ENCODE assay signal across 21 cellular contexts in genomic region chr6:43447604-43448003, GRCh38. TPM values are rescaled to one million over a fixed set of nuclear protein-coding genes. Genes with fewer than 3 reads are reported as not detected.
DNase-seq lines count a peak whose midpoint lies in the region; ATAC-seq, FAIRE-seq and TF ChIP-seq lines count a peak whose summit lies in the region.
"Had no signal": no experiment of that assay in that cellular context is flagged by ENCODE, and none has a peak within 500 bp of the region (broad histone marks: within the 10 kb centered on the region; RNA-seq: fewer than 3 reads in every experiment).

No MANE protein-coding gene starts in this region.

- no peaks in the 10 kb centered on the region for H3K9me3 Mint-ChIP-seq in activated T-helper 17 cell treated with anti-CD3 and anti-CD28 coated beads, Interleukin-2, amount 50 U/mL, for 72 hours
- H3K9me3 Mint-ChIP-seq in neural progenitor cell = no peaks in the 10 kb centered on the region
- H3K9me3 Mint-ChIP-seq: CD4-positive, alpha-beta T cell; GM23338; IgD-negative memory B cell had no signal

- H3F3A ChIP-seq in neural progenitor cell (ENCODE audit: low read depth) = no peaks in the 10 kb centered on the region

- intact Hi-C loops in HepG2 (cut with micrococcal nuclease; ENCODE audit: unreplicated experiment) (no loop called here), right lobe of liver (cut with DNase I) (no loop called here), Right ventricle myocardium superior (cut with DNase I) (no loop called here), kidney (cut with DNase I) (no loop called here)

- TF ChIP-seq RAD21 in HepG2 (CRISPR knock-in tag; IDR thresholded peaks at IDR 0.05) = no peak

- H3K27ac Mint-ChIP-seq in activated T-helper 17 cell treated with anti-CD3 and anti-CD28 coated beads, Interleukin-2, amount 50 U/mL, for 72 hours = peak overlapping the region; percentile 70
- no peak overlapping the region for H3K27ac Mint-ChIP-seq in neural progenitor cell
- H3K27ac Mint-ChIP-seq: GM23338 had no signal

- H3K4me1 ChIP-seq in HepG2 (ENCODE audit: insufficient read depth, low read length) (no peaks in the 10 kb centered on the region), right lobe of liver (no peaks in the 10 kb centered on the region), HEK293 (ENCODE audit: control insufficient read depth, insufficient read depth, low read length) (no peaks in the 10 kb centered on the region), neural progenitor cell (no peaks in the 10 kb centered on the region), kidney (ENCODE audit: control insufficient read depth in 1 of 2, insufficient read depth in 1 of 2, low read depth in 1 of 2, low read length in 2 of 2) (no peaks in the 10 kb centered on the region)
- H3K4me1 ChIP-seq: BE2C, Caco-2 had no signal

- H4K20me1 ChIP-seq in HepG2 (ENCODE audit: insufficient read depth, low read length) = no peaks in the 10 kb centered on the region
- no peaks in the 10 kb centered on the region for H4K20me1 ChIP-seq in neural progenitor cell (ENCODE audit: low read depth)

- H3K4me2 ChIP-seq in HepG2 (ENCODE audit: low read depth, low read length) (no peak overlapping the region), neural progenitor cell (no peak overlapping the region)
- H3K4me2 ChIP-seq: GM23338 had no signal

- TF ChIP-seq EP300 in HepG2 (IDR thresholded peaks at IDR 0.05; ENCODE audit: low read depth in 2 of 2, low read length in 2 of 2) (no peak), HepG2 (CRISPR knock-in tag; IDR thresholded peaks at IDR 0.05; ENCODE audit: borderline replicate concordance) (no peak)

- DNase-seq in HepG2 (ENCODE audit: low spot score) = no peak
- DNase-seq in right lobe of liver = no peak
- DNase-seq in neural progenitor cell (ENCODE audit: low spot score) = no peak
- DNase-seq in Right ventricle myocardium superior = no peak
- no peak for DNase-seq in kidney
- DNase-seq: ACHN; BE2C; C1 segment of cervical spinal cord; Caco-2; CD4-positive, alpha-beta T cell had no signal

- no peak for FAIRE-seq in HepG2 (lab: Jason Lieb, UNC)
- no peak for FAIRE-seq in kidney (lab: Jason Lieb, UNC)
- FAIRE-seq: A204.1, D721Med, G401.6, GM12891, H54 had no signal

- ATAC-seq in HepG2 (no peak), right lobe of liver (no peak), Right ventricle myocardium superior (ENCODE audit: poor library complexity) (no peak), GM18858 (IDR thresholded peaks at IDR 0.05; ENCODE audit: unreplicated experiment) (no peak)
- ATAC-seq in activated T-helper 17 cell treated with anti-CD3 and anti-CD28 coated beads, Interleukin-2, amount 50 U/mL, for 72 hours (replicated peaks) = no peak
- ATAC-seq: GM23338, HCT116 had no signal

- 99% methylated on average over 16 of the region's 16 CpGs for WGBS in HepG2 (ENCODE audit: low lambda C conversion rate)
- WGBS in right lobe of liver (ENCODE audit: insufficient coverage, low coverage, low lambda C conversion rate, missing lambda C conversion rate) = 97% methylated on average over 8 of the region's 16 CpGs

- H3K27ac ChIP-seq in HepG2 (ENCODE audit: extremely low read length, insufficient read depth, low read length) (no peak overlapping the region), right lobe of liver (no peak overlapping the region), HEK293 (ENCODE audit: extremely low read depth, low read depth, low read length) (no peak overlapping the region), neural progenitor cell (no peak overlapping the region), kidney (ENCODE audit: low read depth in 2 of 2, low read length in 2 of 2) (no peak overlapping the region)

- H3K4me3 Mint-ChIP-seq in activated T-helper 17 cell treated with anti-CD3 and anti-CD28 coated beads, Interleukin-2, amount 50 U/mL, for 72 hours = no peak overlapping the region
- H3K4me3 Mint-ChIP-seq in neural progenitor cell = peak overlapping the region; percentile 5
- H3K4me3 Mint-ChIP-seq: CD4-positive, alpha-beta T cell; GM23338; IgD-negative memory B cell had no signal

- H3K9ac ChIP-seq in HepG2 (ENCODE audit: insufficient read depth, low read depth, low read length) (no peak overlapping the region), neural progenitor cell (no peak overlapping the region), kidney (ENCODE audit: low read length in 2 of 2) (no peak overlapping the region)

- H3K36me3 ChIP-seq in HepG2 (replicated peaks in 1 of 2; ENCODE audit: control insufficient read depth in 1 of 2, insufficient read depth in 2 of 2, low read length in 2 of 2) (peaks cover 28 to 51% of the 10 kb centered on the region in 2 experiments), right lobe of liver (peaks cover 0 to 39% (median 4%) of the 10 kb centered on the region in 4 donors), HEK293 (ENCODE audit: control insufficient read depth in 2 of 2, insufficient read depth in 1 of 2, low read length in 2 of 2) (peaks cover 0 to 92% of the 10 kb centered on the region in 2 experiments; a peak in 2 of 3 replicates), neural progenitor cell (no peaks in the 10 kb centered on the region), kidney (ENCODE audit: control insufficient read depth in 1 of 2, insufficient read depth in 2 of 2, low read length in 2 of 2) (peaks cover 18 to 58% of the 10 kb centered on the region in 2 donors)
- H3K36me3 ChIP-seq: BE2C had no signal

- TF ChIP-seq POLR2A in HepG2 (IDR thresholded peaks at IDR 0.05; ENCODE audit: insufficient read depth in 1 of 2, low read depth in 2 of 2, low read length in 2 of 2) = no peak
- TF ChIP-seq POLR2A in right lobe of liver (IDR thresholded peaks at IDR 0.05) = no peak

- H3K27me3 Mint-ChIP-seq in activated T-helper 17 cell treated with anti-CD3 and anti-CD28 coated beads, Interleukin-2, amount 50 U/mL, for 72 hours = no peaks in the 10 kb centered on the region
- H3K27me3 Mint-ChIP-seq in neural progenitor cell (ENCODE audit: insufficient read depth, low read depth) = peaks cover 5% of the 10 kb centered on the region
- H3K27me3 Mint-ChIP-seq: CD4-positive, alpha-beta T cell; IgD-negative memory B cell had no signal

- TF ChIP-seq CTCF in HepG2 (CRISPR knock-in tag; IDR thresholded peaks at IDR 0.05) (no peak), right lobe of liver (IDR thresholded peaks at IDR 0.05) (no peak), HEK293 (tag by site-specific recombination; IDR thresholded peaks at IDR 0.05) (no peak), neural progenitor cell (IDR thresholded peaks at IDR 0.05) (no peak), kidney (IDR thresholded peaks at IDR 0.05; ENCODE audit: borderline replicate concordance, extremely low read depth, insufficient read depth) (no peak)

- in situ Hi-C loops in HepG2 (cut with HindIII; ENCODE audit: extremely low pct_ligation_motif_present, low pct_unique_long_range_greater_than_20kb) = no loop called here

- H3K27me3 ChIP-seq in HepG2 (ENCODE audit: control insufficient read depth in 1 of 2, insufficient read depth in 2 of 2, low read length in 2 of 2) = no peaks in the 10 kb centered on the region
- no peaks in the 10 kb centered on the region for H3K27me3 ChIP-seq in right lobe of liver
- H3K27me3 ChIP-seq in neural progenitor cell = no peaks in the 10 kb centered on the region
- H3K27me3 ChIP-seq: BE2C had no signal

- no TSS peak for BruUV-seq in HepG2 (replicated peaks; lab: Mats Ljungman, UMichigan)

- CTCF ChIA-PET in HepG2 (lab: Yijun Ruan, JAX; ENCODE audit: low intra/inter-chr PET ratio, low total read pairs) (no interaction called here), HEK293 (lab: Yijun Ruan, JAX) (interaction anchor here (0.6 to 3.6 kb wide), 2 partner anchors 49 to 227 kb away, joined by 3 to 14 read pairs; no protein-coding TSS in a partner anchor)

- POLR2A ChIA-PET in HepG2 (lab: Yijun Ruan, JAX) (interaction anchor here (1.1 to 2.6 kb wide), 3 partner anchors 9 to 20 kb away, joined by 3 to 8 read pairs (median 4); partner anchors contain the start of gene ABCC10), HEK293 (lab: Yijun Ruan, JAX) (interaction anchor here (0.6 to 0.8 kb wide), 2 partner anchors 9 kb away, joined by 3 read pairs; no protein-coding TSS in a partner anchor)

- H3K79me2 ChIP-seq in HepG2 (ENCODE audit: insufficient read depth, low read length) (no peaks in the 10 kb centered on the region), neural progenitor cell (ENCODE audit: low read depth) (no peaks in the 10 kb centered on the region)

- peaks cover 71% of the 10 kb centered on the region for H3K36me3 Mint-ChIP-seq in activated T-helper 17 cell treated with anti-CD3 and anti-CD28 coated beads, Interleukin-2, amount 50 U/mL, for 72 hours (ENCODE audit: low read depth)
- H3K36me3 Mint-ChIP-seq in neural progenitor cell = peaks cover 2% of the 10 kb centered on the region

- H3K9me3 ChIP-seq in HepG2 (ENCODE audit: low read length) = no peaks in the 10 kb centered on the region
- no peaks in the 10 kb centered on the region for H3K9me3 ChIP-seq in right lobe of liver
- H3K9me3 ChIP-seq in HEK293 (ENCODE audit: control insufficient read depth, insufficient read depth, low read depth, low read length) = no peaks in the 10 kb centered on the region
- no peaks in the 10 kb centered on the region for H3K9me3 ChIP-seq in neural progenitor cell (ENCODE audit: low read depth)
- no peaks in the 10 kb centered on the region for H3K9me3 ChIP-seq in kidney (ENCODE audit: control insufficient read depth in 1 of 2, low read length in 2 of 2)
- H3K9me3 ChIP-seq: BE2C, Caco-2 had no signal

- no peaks in the 10 kb centered on the region for H3K4me1 Mint-ChIP-seq in activated T-helper 17 cell treated with anti-CD3 and anti-CD28 coated beads, Interleukin-2, amount 50 U/mL, for 72 hours
- no peaks in the 10 kb centered on the region for H3K4me1 Mint-ChIP-seq in neural progenitor cell
- H3K4me1 Mint-ChIP-seq: GM23338, IgD-negative memory B cell had no signal

- H3K4me3 ChIP-seq in HepG2 (replicated peaks in 1 of 3; ENCODE audit: insufficient read depth in 1 of 3, low read depth in 2 of 3, low read length in 3 of 3) (no peak overlapping the region), right lobe of liver (no peak overlapping the region), HEK293 (ENCODE audit: low read depth, low read length) (no peak overlapping the region), neural progenitor cell (no peak overlapping the region), kidney (ENCODE audit: low read length in 2 of 2) (no peak overlapping the region)
- H3K4me3 ChIP-seq: GM23338 had no signal

- H2AFZ ChIP-seq in HepG2 (ENCODE audit: low read length) (no peak overlapping the region), neural progenitor cell (replicated peaks) (no peak overlapping the region)
- H2AFZ ChIP-seq: GM23338 had no signal

RNA-seq across cellular contexts. Expression of gene DLK2, which starts 7.7 kb away (rescaled TPM):
- total RNA-seq in HepG2 (2016; rRNA removed; fragmentation: Illumina TruSeq; extraction: Trizol) (0.74 and 1.2 TPM in 2 replicates), right lobe of liver (under 1 TPM in 1 of 6 experiments, not detected in 5; 0.13 TPM), neural progenitor cell (ENCODE audit: low replicate concordance) (1.1 TPM in 1 of 2 replicates, not detected in the other), Right ventricle myocardium superior (1.0 TPM), kidney (0.50 TPM)
- total RNA-seq in HepG2 (2016; cell fraction: cytosol; rRNA removed; fragmentation: Illumina TruSeq; extraction: Trizol; ENCODE audit: low read depth) = 0.62 and 0.81 TPM in 2 replicates
- 1.1 and 1.4 TPM in 2 replicates for total RNA-seq in HepG2 (2016; cell fraction: insoluble cytoplasmic fraction; rRNA removed; fragmentation: Illumina TruSeq; extraction: Trizol)
- total RNA-seq in HepG2 (2016; cell fraction: membrane; rRNA removed; fragmentation: Illumina TruSeq; extraction: Trizol) = 0.71 and 1.7 TPM in 2 replicates
- 0.81 TPM in 2 replicates for total RNA-seq in HepG2 (2016; cell fraction: nucleus; rRNA removed; fragmentation: Illumina TruSeq; extraction: Trizol)
- polyA plus RNA-seq in HepG2 (2011; rRNA removed) (3.8 and 5.9 TPM in 2 replicates), kidney (ENCODE audit: insufficient read depth, low read depth, low replicate concordance) (not detected)
- 5.4 and 6.3 TPM in 2 replicates for polyA plus RNA-seq in HepG2 (2011; cell fraction: cytosol; rRNA removed)
- 5.7 and 8.0 TPM in 2 replicates for polyA plus RNA-seq in HepG2 (2011; cell fraction: nucleus; rRNA removed)
- 3.9 and 4.0 TPM in 2 replicates for polyA plus RNA-seq in HepG2 (2012)
- polyA plus RNA-seq in HepG2 (2016; cell fraction: cytosol; fragmentation: Illumina TruSeq; extraction: Trizol; ENCODE audit: low read depth) = 1.2 TPM in 2 replicates
- 0.61 and 0.65 TPM in 2 replicates for polyA plus RNA-seq in HepG2 (2016; cell fraction: insoluble cytoplasmic fraction; fragmentation: Illumina TruSeq; extraction: Trizol; ENCODE audit: low read depth)
- polyA plus RNA-seq in HepG2 (2016; cell fraction: membrane; fragmentation: Illumina TruSeq; extraction: Trizol; ENCODE audit: low read depth) = 1.1 and 2.0 TPM in 2 replicates
- polyA plus RNA-seq in HepG2 (2016; cell fraction: nucleus; fragmentation: Illumina TruSeq; extraction: Trizol; ENCODE audit: insufficient read depth, low read depth) = 1.5 and 2.0 TPM in 2 replicates
- 2.9 and 10.0 TPM in 2 replicates for polyA minus RNA-seq in HepG2 (2011; rRNA and poly(A)+ RNA removed; ENCODE audit: low replicate concordance)
- 2.9 and 3.3 TPM in 2 replicates for polyA minus RNA-seq in HepG2 (2011; cell fraction: cytosol; rRNA and poly(A)+ RNA removed)
- 1.7 TPM in 2 replicates for polyA minus RNA-seq in HepG2 (2011; cell fraction: nucleus; rRNA and poly(A)+ RNA removed)
- 1 to 10 TPM; 1.3 to 2.8 TPM for total RNA-seq in activated T-helper 17 cell treated with anti-CD3 and anti-CD28 coated beads, Interleukin-2, amount 50 U/mL, for 72 hours
- polyA plus RNA-seq: IgD-negative memory B cell had no signal

RNA-seq across cellular contexts. Expression of gene ABCC10, which starts 20.3 kb away (rescaled TPM):
- 11.2 and 24.3 TPM in 2 replicates for total RNA-seq in HepG2 (2016; rRNA removed; fragmentation: Illumina TruSeq; extraction: Trizol)
- 3.0 and 3.3 TPM in 2 replicates for total RNA-seq in HepG2 (2016; cell fraction: cytosol; rRNA removed; fragmentation: Illumina TruSeq; extraction: Trizol; ENCODE audit: low read depth)
- 8.8 and 26.6 TPM in 2 replicates for total RNA-seq in HepG2 (2016; cell fraction: insoluble cytoplasmic fraction; rRNA removed; fragmentation: Illumina TruSeq; extraction: Trizol)
- 6.5 and 8.3 TPM in 2 replicates for total RNA-seq in HepG2 (2016; cell fraction: membrane; rRNA removed; fragmentation: Illumina TruSeq; extraction: Trizol)
- 31.0 and 40.1 TPM in 2 replicates for total RNA-seq in HepG2 (2016; cell fraction: nucleus; rRNA removed; fragmentation: Illumina TruSeq; extraction: Trizol)
- 16.0 and 24.1 TPM in 2 replicates for polyA plus RNA-seq in HepG2 (2011; rRNA removed)
- polyA plus RNA-seq in HepG2 (2011; cell fraction: cytosol; rRNA removed) = 11.8 and 12.5 TPM in 2 replicates
- 91.9 and 94.6 TPM in 2 replicates for polyA plus RNA-seq in HepG2 (2011; cell fraction: nucleus; rRNA removed)
- 11.7 and 19.9 TPM in 2 replicates for polyA plus RNA-seq in HepG2 (2012)
- polyA plus RNA-seq in HepG2 (2016; cell fraction: cytosol; fragmentation: Illumina TruSeq; extraction: Trizol; ENCODE audit: low read depth) = 3.1 and 3.3 TPM in 2 replicates
- polyA plus RNA-seq in HepG2 (2016; cell fraction: insoluble cytoplasmic fraction; fragmentation: Illumina TruSeq; extraction: Trizol; ENCODE audit: low read depth) = 5.9 and 7.7 TPM in 2 replicates
- polyA plus RNA-seq in HepG2 (2016; cell fraction: membrane; fragmentation: Illumina TruSeq; extraction: Trizol; ENCODE audit: low read depth) = 3.2 and 4.6 TPM in 2 replicates
- 59.5 and 67.0 TPM in 2 replicates for polyA plus RNA-seq in HepG2 (2016; cell fraction: nucleus; fragmentation: Illumina TruSeq; extraction: Trizol; ENCODE audit: insufficient read depth, low read depth)
- polyA minus RNA-seq in HepG2 (2011; rRNA and poly(A)+ RNA removed; ENCODE audit: low replicate concordance) = 17.7 and 40.9 TPM in 2 replicates
- 14.1 and 14.5 TPM in 2 replicates for polyA minus RNA-seq in HepG2 (2011; cell fraction: cytosol; rRNA and poly(A)+ RNA removed)
- 36.8 and 38.7 TPM in 2 replicates for polyA minus RNA-seq in HepG2 (2011; cell fraction: nucleus; rRNA and poly(A)+ RNA removed)
- 10 to 100 TPM in 1 of 6 experiments, 1 to 10 TPM in 5; 5.8 to 10.7 (median 7.5) TPM for total RNA-seq in right lobe of liver
- 10 to 100 TPM; 41.2 to 47.9 TPM for total RNA-seq in activated T-helper 17 cell treated with anti-CD3 and anti-CD28 coated beads, Interleukin-2, amount 50 U/mL, for 72 hours
- 10.1 and 14.6 TPM in 2 replicates for total RNA-seq in neural progenitor cell (ENCODE audit: low replicate concordance)
- total RNA-seq in Right ventricle myocardium superior = 9.8 TPM
- total RNA-seq in kidney = 30.2 TPM
- polyA plus RNA-seq in kidney (ENCODE audit: insufficient read depth, low read depth, low replicate concordance) = 12.0 TPM

RNA-seq across cellular contexts. Expression of gene TJAP1, which starts 29.8 kb away (rescaled TPM):
- 10.2 and 15.7 TPM in 2 replicates for total RNA-seq in HepG2 (2016; rRNA removed; fragmentation: Illumina TruSeq; extraction: Trizol)
- 6.4 and 7.2 TPM in 2 replicates for total RNA-seq in HepG2 (2016; cell fraction: cytosol; rRNA removed; fragmentation: Illumina TruSeq; extraction: Trizol; ENCODE audit: low read depth)
- 12.5 and 16.8 TPM in 2 replicates for total RNA-seq in HepG2 (2016; cell fraction: insoluble cytoplasmic fraction; rRNA removed; fragmentation: Illumina TruSeq; extraction: Trizol)
- 7.9 and 8.5 TPM in 2 replicates for total RNA-seq in HepG2 (2016; cell fraction: membrane; rRNA removed; fragmentation: Illumina TruSeq; extraction: Trizol)
- total RNA-seq in HepG2 (2016; cell fraction: nucleus; rRNA removed; fragmentation: Illumina TruSeq; extraction: Trizol) = 22.6 and 23.5 TPM in 2 replicates
- 41.6 and 48.3 TPM in 2 replicates for polyA plus RNA-seq in HepG2 (2011; rRNA removed)
- 19.2 and 22.0 TPM in 2 replicates for polyA plus RNA-seq in HepG2 (2011; cell fraction: cytosol; rRNA removed)
- 220 TPM in 2 replicates for polyA plus RNA-seq in HepG2 (2011; cell fraction: nucleus; rRNA removed)
- polyA plus RNA-seq in HepG2 (2012) = 27.3 and 28.6 TPM in 2 replicates
- polyA plus RNA-seq in HepG2 (2016; cell fraction: cytosol; fragmentation: Illumina TruSeq; extraction: Trizol; ENCODE audit: low read depth) = 2.1 and 2.3 TPM in 2 replicates
- 13.6 and 18.5 TPM in 2 replicates for polyA plus RNA-seq in HepG2 (2016; cell fraction: insoluble cytoplasmic fraction; fragmentation: Illumina TruSeq; extraction: Trizol; ENCODE audit: low read depth)
- polyA plus RNA-seq in HepG2 (2016; cell fraction: membrane; fragmentation: Illumina TruSeq; extraction: Trizol; ENCODE audit: low read depth) = 6.4 and 6.8 TPM in 2 replicates
- polyA plus RNA-seq in HepG2 (2016; cell fraction: nucleus; fragmentation: Illumina TruSeq; extraction: Trizol; ENCODE audit: insufficient read depth, low read depth) = 89.6 and 90.5 TPM in 2 replicates
- 17.3 and 27.1 TPM in 2 replicates for polyA minus RNA-seq in HepG2 (2011; rRNA and poly(A)+ RNA removed; ENCODE audit: low replicate concordance)
- 9.3 and 9.7 TPM in 2 replicates for polyA minus RNA-seq in HepG2 (2011; cell fraction: cytosol; rRNA and poly(A)+ RNA removed)
- 38.8 and 46.0 TPM in 2 replicates for polyA minus RNA-seq in HepG2 (2011; cell fraction: nucleus; rRNA and poly(A)+ RNA removed)
- 10 to 100 TPM in 5 of 6 experiments, 1 to 10 TPM in 1; 9.2 to 16.0 (median 12.9) TPM for total RNA-seq in right lobe of liver
- 10 to 100 TPM; 37.8 to 38.4 TPM for total RNA-seq in activated T-helper 17 cell treated with anti-CD3 and anti-CD28 coated beads, Interleukin-2, amount 50 U/mL, for 72 hours
- 12.9 and 31.4 TPM in 2 replicates for total RNA-seq in neural progenitor cell (ENCODE audit: low replicate concordance)
- total RNA-seq in Right ventricle myocardium superior = 20.5 TPM
- total RNA-seq in kidney = 38.5 TPM
- 13.6 TPM for polyA plus RNA-seq in kidney (ENCODE audit: insufficient read depth, low read depth, low replicate concordance)
